In the genomic region with DNA sequence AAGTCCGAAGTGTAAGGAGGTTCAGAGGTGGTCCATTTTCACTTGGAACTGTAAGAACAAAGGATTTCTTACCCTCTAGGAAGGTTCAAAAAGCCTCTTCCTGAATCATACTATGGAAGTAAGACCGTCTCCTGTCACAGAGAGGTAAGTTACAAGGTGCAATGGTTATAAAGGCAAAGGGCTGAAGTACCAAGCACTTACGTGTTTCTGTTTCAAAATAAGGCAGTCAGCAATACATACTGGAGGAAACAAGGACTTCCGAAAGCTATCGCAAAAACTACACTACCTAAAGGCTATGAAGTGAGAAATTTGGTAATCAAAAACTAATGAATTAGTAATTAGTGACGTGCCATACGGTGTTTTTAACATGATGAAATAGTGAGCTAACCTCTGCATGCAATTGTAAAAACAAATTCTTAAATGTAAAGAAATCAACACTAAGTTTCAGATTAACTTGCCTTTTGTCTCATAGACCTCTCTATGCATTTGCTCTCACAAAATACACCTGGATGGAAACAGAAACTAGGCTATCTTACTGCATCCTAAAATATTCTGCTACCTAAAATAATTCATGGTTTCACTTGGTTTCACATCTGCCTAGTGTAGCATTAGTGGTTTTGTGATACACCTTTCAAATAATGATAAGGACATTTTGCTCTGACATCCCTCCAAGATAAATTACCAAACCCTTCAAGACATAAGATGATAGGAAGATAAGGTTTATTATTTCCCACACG, we compare ENCODE assay signal across 23 cellular contexts.
"Had no signal": no experiment of that assay in that cellular context is flagged by ENCODE, and none has a peak within 500 bp of the region (broad histone marks: within the 10 kb centered on the region; RNA-seq: fewer than 3 reads in every experiment).

No MANE protein-coding gene starts in this region.

- H3K27ac ChIP-seq: coronary artery, esophagus muscularis mucosa, hepatocyte, left lung, testis, WERI-Rb-1 had no signal

- DNase-seq: activated CD4-positive, alpha-beta T cell treated with anti-CD3 and anti-CD28 coated beads, Interleukin-2, amount 50 U/mL, for 1 hour; activated CD4-positive, CD25-positive, alpha-beta regulatory T cell treated with anti-CD3 and anti-CD28 coated beads, Interleukin-2, amount 50 U/mL, for 72 hours; activated CD8-positive, alpha-beta T cell treated with anti-CD3 and anti-CD28 coated beads, Interleukin-2, amount 10 ng/mL, durations not matched to agents 7 days and 5 days; activated gamma-delta T cell; activated naive CD4-positive, alpha-beta T cell treated with anti-CD3 and anti-CD28 coated beads, Interleukin-2, amount 50 U/mL, for 16 hours; activated naive CD8-positive, alpha-beta T cell treated with anti-CD3 and anti-CD28 coated beads, Interleukin-2, amount 50 U/mL, for 24 hours; cerebellar nuclear complex; glutamatergic neuron; kidney glomerular epithelial cell; left lung; naive thymus-derived CD4-positive, alpha-beta T cell; stimulated activated CD4-positive, alpha-beta T cell treated with anti-CD3 and anti-CD28 coated beads, Interleukin-2, amount 100 ng/mL, for 48 hours; stimulated activated CD8-positive, alpha-beta memory T cell treated with anti-CD3 and anti-CD28 coated beads, Interleukin-4, amount 100 ng/mL, for 48 hours; stimulated activated naive CD4-positive, alpha-beta T cell; testis; WERI-Rb-1 had no signal

- H3K36me3 ChIP-seq: esophagus muscularis mucosa, left lung, WERI-Rb-1 had no signal

- H3K4me1 Mint-ChIP-seq: activated naive CD8-positive, alpha-beta T cell treated with anti-CD3 and anti-CD28 coated beads, Interleukin-2, amount 50 U/mL, for 24 hours; naive thymus-derived CD4-positive, alpha-beta T cell; neural crest cell had no signal

- H3K4me2 ChIP-seq: hepatocyte had no signal

- H3K36me3 Mint-ChIP-seq: naive thymus-derived CD4-positive, alpha-beta T cell; type B pancreatic cell had no signal

- H3K4me3 Mint-ChIP-seq: activated CD8-positive, alpha-beta T cell treated with anti-CD3 and anti-CD28 coated beads, Interleukin-2, amount 10 ng/mL, durations not matched to agents 7 days and 5 days; activated naive CD8-positive, alpha-beta T cell treated with anti-CD3 and anti-CD28 coated beads, Interleukin-2, amount 50 U/mL, for 24 hours; activated T-helper 1 cell treated with anti-CD3 and anti-CD28 coated beads, Interleukin-12 subunit alpha, Interleukin-12 subunit beta, Interleukin-2, Interleukin-4 antibody, amounts not matched to agents 30 ng/mL and 10 ng/mL and 1 ng/mL, durations not matched to agents 14 hours and 24 hours and 36 hours; naive thymus-derived CD4-positive, alpha-beta T cell; neural crest cell; type B pancreatic cell had no signal

- H2AFZ ChIP-seq: hepatocyte had no signal

- H3K9me3 ChIP-seq: esophagus muscularis mucosa, left lung, testis had no signal

- H3K79me2 ChIP-seq: hepatocyte had no signal

- H3K4me1 ChIP-seq: esophagus muscularis mucosa, left lung, testis had no signal

- ATAC-seq: activated CD8-positive, alpha-beta T cell treated with anti-CD3 and anti-CD28 coated beads, Interleukin-2, amount 10 ng/mL, durations not matched to agents 7 days and 5 days; activated naive CD8-positive, alpha-beta T cell treated with anti-CD3 and anti-CD28 coated beads, Interleukin-2, amount 50 U/mL, for 24 hours; left lung; naive thymus-derived CD4-positive, alpha-beta T cell had no signal

- H3K9me3 Mint-ChIP-seq: activated naive CD8-positive, alpha-beta T cell treated with anti-CD3 and anti-CD28 coated beads, Interleukin-2, amount 50 U/mL, for 24 hours; activated T-helper 1 cell treated with anti-CD3 and anti-CD28 coated beads, Interleukin-12 subunit alpha, Interleukin-12 subunit beta, Interleukin-2, Interleukin-4 antibody, amounts not matched to agents 30 ng/mL and 10 ng/mL and 1 ng/mL, durations not matched to agents 14 hours and 24 hours and 36 hours; neural crest cell; type B pancreatic cell had no signal

- H3K27ac Mint-ChIP-seq: activated CD8-positive, alpha-beta T cell treated with anti-CD3 and anti-CD28 coated beads, Interleukin-2, amount 10 ng/mL, durations not matched to agents 7 days and 5 days; activated naive CD8-positive, alpha-beta T cell treated with anti-CD3 and anti-CD28 coated beads, Interleukin-2, amount 50 U/mL, for 24 hours; activated T-helper 1 cell treated with anti-CD3 and anti-CD28 coated beads, Interleukin-12 subunit alpha, Interleukin-12 subunit beta, Interleukin-2, Interleukin-4 antibody, amounts not matched to agents 30 ng/mL and 10 ng/mL and 1 ng/mL, durations not matched to agents 14 hours and 24 hours and 36 hours; naive thymus-derived CD4-positive, alpha-beta T cell; type B pancreatic cell had no signal

- H3K4me3 ChIP-seq: coronary artery, esophagus muscularis mucosa, hepatocyte, left lung, lung, testis had no signal

- H3K27me3 Mint-ChIP-seq: activated naive CD8-positive, alpha-beta T cell treated with anti-CD3 and anti-CD28 coated beads, Interleukin-2, amount 50 U/mL, for 24 hours; naive thymus-derived CD4-positive, alpha-beta T cell; type B pancreatic cell had no signal

- H3K27me3 ChIP-seq: esophagus muscularis mucosa, hepatocyte, left lung, testis had no signal
